In the genomic region with DNA sequence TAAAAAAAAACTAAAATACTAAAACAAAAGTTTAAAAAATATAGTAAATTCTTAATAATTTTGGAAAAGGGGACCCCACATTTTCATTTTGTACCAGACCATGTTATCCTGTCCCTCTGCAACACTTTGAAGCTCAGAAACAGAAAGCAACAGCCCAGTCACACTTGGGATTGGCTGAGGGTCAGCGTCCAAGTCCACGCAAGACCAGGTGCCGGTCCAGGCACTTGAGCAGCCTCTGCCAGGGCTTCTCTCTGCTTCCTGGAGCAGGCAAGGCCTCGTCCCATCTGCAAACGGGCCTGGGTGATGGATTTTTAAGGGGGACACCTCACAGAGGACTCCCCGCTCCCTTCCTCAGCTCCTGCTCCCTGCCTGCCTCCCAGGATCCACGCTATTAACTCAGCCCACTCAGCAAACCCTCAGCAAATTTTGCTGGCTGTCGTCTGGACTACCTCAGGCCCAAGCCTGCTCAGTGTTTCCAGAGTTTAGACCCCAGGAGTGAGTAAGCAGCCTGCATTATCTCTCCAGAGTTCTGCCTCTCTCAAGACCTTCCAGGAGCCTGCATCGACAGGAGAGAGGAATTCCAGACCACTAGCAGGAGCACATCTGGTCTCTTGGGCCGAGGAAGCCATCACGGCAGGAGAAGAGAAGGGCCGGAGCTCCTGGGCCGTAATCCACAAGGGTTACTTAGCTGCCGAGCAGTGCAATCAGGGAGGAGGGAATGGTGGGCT, we compare ENCODE assay signal across 1 cellular context.
TF ChIP-seq lines count a peak whose summit lies in the region.

No MANE protein-coding gene starts in this region.

TF ChIP-seq in GM23338, 12 proteins besides CTCF, POLR2A, EP300 and RAD21 (continued from another document):
- TF ChIP-seq ETS1 (IDR thresholded peaks at IDR 0.05) = no peak
- TF ChIP-seq POLR2AphosphoS5 (IDR thresholded peaks at IDR 0.05; ENCODE audit: low read depth) = no peak
- no peak for TF ChIP-seq STAT1 (IDR thresholded peaks at IDR 0.05; ENCODE audit: unreplicated experiment)
